ENCODE assay signal across 8 cellular contexts in genomic region chr14:103401223-103402214, GRCh38. TPM values are rescaled to one million over a fixed set of nuclear protein-coding genes. Genes with fewer than 3 reads are reported as not detected.
DNase-seq lines count a peak whose midpoint lies in the region; ATAC-seq and TF ChIP-seq lines count a peak whose summit lies in the region.

No MANE protein-coding gene starts in this region.

- peak; percentile 91 for ATAC-seq in RWPE2 (ENCODE audit: low read depth)
- ATAC-seq in GM18858 (IDR thresholded peaks at IDR 0.05; ENCODE audit: unreplicated experiment), result no peak

- H3K36me3 Mint-ChIP-seq in osteocyte (ENCODE audit: unreplicated experiment), result no peaks in the 10 kb centered on the region

- H3K36me3 ChIP-seq in RWPE2 (ENCODE audit: low read depth), result peaks cover 22% of the 10 kb centered on the region
- peaks cover 0 to 13% (median 0%) of the 10 kb centered on the region in 3 donors for H3K36me3 ChIP-seq in Peyer's patch

- peak overlapping the region; percentile 88 for H3K27ac Mint-ChIP-seq in osteocyte (ENCODE audit: unreplicated experiment)

- H3K27ac ChIP-seq in RWPE2 (ENCODE audit: poor library complexity, severe bottlenecking) (peak overlapping the region; percentile 65), Peyer's patch (no peak overlapping the region)

- peaks cover 64% of the 10 kb centered on the region for H3K4me1 Mint-ChIP-seq in osteocyte (ENCODE audit: unreplicated experiment)

- DNase-seq in GM12865 (ENCODE audit: low read depth) (peak; percentile 46), RWPE2 (ENCODE audit: low spot score) (no peak), epidermal melanocyte (ENCODE audit: insufficient read length, low spot score) (peak; percentile 27), osteocyte (ENCODE audit: extremely low spot score, unreplicated experiment) (no peak), NCI-H1105 (lab: John Stamatoyannopoulos, UW) (no peak), GM19240 (ENCODE audit: insufficient read length, low spot score) (no peak), Peyer's patch (no peak)

- peak overlapping the region; percentile 30 for H3K4me3 Mint-ChIP-seq in osteocyte (ENCODE audit: unreplicated experiment)

- no peaks in the 10 kb centered on the region for H3K9me3 ChIP-seq in RWPE2 (ENCODE audit: severe bottlenecking)
- H3K9me3 ChIP-seq in Peyer's patch, result no peaks in the 10 kb centered on the region

- H3K27me3 Mint-ChIP-seq in osteocyte (ENCODE audit: unreplicated experiment), result no peaks in the 10 kb centered on the region

- TF ChIP-seq CTCF in GM12865 (IDR thresholded peaks at IDR 0.05; ENCODE audit: insufficient read depth, low read depth, low read length, missing control alignments) (no peak), RWPE2 (IDR thresholded peaks at IDR 0.05; ENCODE audit: poor library complexity, severe bottlenecking) (no peak), osteocyte (IDR thresholded peaks at IDR 0.05) (no peak), Peyer's patch (IDR thresholded peaks at IDR 0.05) (no peak)

- H3K27me3 ChIP-seq in RWPE2 (ENCODE audit: insufficient read depth, poor library complexity, severe bottlenecking) (no peaks in the 10 kb centered on the region), Peyer's patch (no peaks in the 10 kb centered on the region)

- H3K4me1 ChIP-seq in RWPE2 (ENCODE audit: insufficient read depth, poor library complexity, severe bottlenecking), result peaks cover 51% of the 10 kb centered on the region
- H3K4me1 ChIP-seq in Peyer's patch, result peaks cover 0 to 24% (median 11%) of the 10 kb centered on the region in 4 donors

- no peaks in the 10 kb centered on the region for H3K9me3 Mint-ChIP-seq in osteocyte (ENCODE audit: unreplicated experiment)

- TF ChIP-seq POLR2A in Peyer's patch (IDR thresholded peaks at IDR 0.05), result no peak

- H3K4me3 ChIP-seq in GM12865 (ENCODE audit: low read depth, low read length) (peak overlapping the region; percentile 19; the same call in 1 of the 2 replicates), RWPE2 (ENCODE audit: severe bottlenecking) (no peak overlapping the region), Peyer's patch (no peak overlapping the region)

RNA-seq across cellular contexts. Expression of gene MARK3, which starts 16.3 kb away (rescaled TPM):
- 81.7 and 84.2 TPM in 2 replicates for total RNA-seq in osteocyte
- total RNA-seq in Peyer's patch, result 100 to 1,000 TPM in 2 of 4 donors, 10 to 100 TPM in 2; 76.0 to 196 (median 99.5) TPM

Comparison
In these comparisons a context has a peak if more than half of its experiments do, and no peak if none do; other contexts are left out.
1. DNase-seq: peak in GM12865 (single experiment) and epidermal melanocyte (single experiment); none in RWPE2 (single experiment), osteocyte (single experiment), NCI-H1105 (single experiment), GM19240 (single experiment) and Peyer's patch (0 of 3).